ENCODE assay signal across 1 cellular context in the genomic region with DNA sequence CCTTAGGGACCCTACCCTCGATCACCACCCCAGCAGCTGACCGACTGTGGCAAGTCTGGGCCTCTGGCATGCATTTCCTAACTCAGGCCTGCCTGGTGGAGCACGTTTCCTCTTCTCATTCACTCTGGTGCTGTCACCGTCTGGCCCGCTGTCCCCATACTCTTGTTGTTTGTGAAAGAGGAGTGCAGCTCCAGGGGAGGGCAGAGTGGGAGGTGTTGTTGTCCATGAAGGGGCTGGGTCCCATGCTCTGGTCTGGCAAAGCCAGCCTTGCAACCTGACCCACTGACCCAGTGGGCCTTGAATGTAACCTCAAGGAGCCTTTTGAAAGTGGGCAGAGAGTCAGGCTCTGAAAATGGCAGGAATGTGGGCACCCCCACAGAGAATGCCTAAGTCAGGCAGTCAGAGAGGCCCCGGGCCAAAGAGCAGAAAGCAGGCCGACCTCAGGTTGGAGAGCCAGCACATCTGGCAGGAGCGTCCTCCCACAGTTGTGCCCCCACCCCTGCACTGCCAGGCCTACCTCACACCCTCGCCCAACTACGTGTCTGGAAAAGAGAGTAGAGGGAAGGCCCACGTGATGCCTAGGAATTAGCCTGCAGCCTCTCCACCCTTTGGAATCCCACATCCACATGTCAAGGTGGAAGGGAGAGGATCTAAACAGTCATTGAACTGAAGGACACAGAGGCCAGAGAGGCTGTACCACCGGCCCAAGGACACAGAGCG.
TF ChIP-seq lines count a peak whose summit lies in the region.

No MANE protein-coding gene starts in this region.

TF ChIP-seq in Ishikawa, 13 proteins besides CTCF, POLR2A, EP300 and RAD21 (continued from another document):
- TF ChIP-seq REST (IDR thresholded peaks at IDR 0.05; ENCODE audit: low read depth) (no peak), CREB1 (IDR thresholded peaks at IDR 0.05; ENCODE audit: low read depth) (no peak), YY1 (IDR thresholded peaks at IDR 0.05; ENCODE audit: low read depth) (0 out of 2 replicates have a peak, but pooled peaks have one; percentile 33), TAF1 (IDR thresholded peaks at IDR 0.05; ENCODE audit: low read depth) (no peak), NFIC (IDR thresholded peaks at IDR 0.05) (peak; percentile 91), FOXM1 (IDR thresholded peaks at IDR 0.05; ENCODE audit: borderline replicate concordance, low read depth) (peak; percentile 51; the same call in 1 of the 2 replicates), ZBTB7A (IDR thresholded peaks at IDR 0.05; ENCODE audit: low read depth) (0 out of 2 replicates have a peak, but pooled peaks have one; percentile 63), EGR1 (IDR thresholded peaks at IDR 0.05) (no peak), TCF12 (IDR thresholded peaks at IDR 0.05; ENCODE audit: low read depth) (peak; percentile 88), TEAD4 (IDR thresholded peaks at IDR 0.05) (peak; percentile 97)
- TF ChIP-seq, protein P1, sequence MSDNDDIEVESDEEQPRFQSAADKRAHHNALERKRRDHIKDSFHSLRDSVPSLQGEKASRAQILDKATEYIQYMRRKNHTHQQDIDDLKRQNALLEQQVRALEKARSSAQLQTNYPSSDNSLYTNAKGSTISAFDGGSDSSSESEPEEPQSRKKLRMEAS (IDR thresholded peaks at IDR 0.05), result peak; percentile 58; the same call in 1 of the 2 replicates
TF ChIP-seq in Ishikawa: peak in this region for 9.
